8 cellular contexts compared by ENCODE assay signal in the genomic region with DNA sequence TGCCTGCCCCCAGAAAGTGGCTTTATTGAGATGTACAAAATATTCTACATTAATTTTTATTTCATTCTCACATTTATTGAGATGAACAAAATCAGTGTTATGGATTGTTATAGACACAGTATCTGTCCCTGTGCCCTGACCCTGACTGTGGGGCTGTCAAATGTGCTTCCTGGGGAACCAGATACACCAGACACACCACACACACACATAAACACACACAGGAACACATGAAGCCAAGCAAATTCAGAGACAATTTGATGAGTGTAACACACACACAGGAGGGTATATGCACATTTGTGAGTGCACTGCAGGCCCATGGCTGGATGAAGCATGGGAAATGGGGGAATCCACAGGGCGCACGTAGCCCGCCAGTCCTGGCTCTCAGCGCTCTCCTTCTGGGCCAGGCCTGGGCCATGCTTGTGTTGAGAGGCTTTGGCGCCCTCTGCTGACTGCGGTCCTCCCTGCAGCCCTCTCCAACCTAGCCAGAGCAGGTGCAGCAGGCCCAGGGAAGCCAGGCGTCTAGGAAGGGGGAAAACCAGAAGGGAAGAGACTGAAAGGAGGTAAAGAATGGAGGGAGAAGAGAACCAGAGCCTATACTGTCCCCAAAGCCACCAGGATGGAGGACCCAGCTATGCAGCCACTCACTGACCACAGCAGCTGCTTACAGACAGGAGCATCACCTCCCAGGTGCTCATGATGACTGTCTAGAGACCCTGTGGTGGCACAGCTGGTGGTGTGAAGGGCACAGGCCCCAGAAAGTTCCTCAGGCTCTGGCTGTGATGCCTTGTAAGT. TPM values are rescaled to one million over a fixed set of nuclear protein-coding genes. Genes with fewer than 3 reads are reported as not detected.
DNase-seq lines count a peak whose midpoint lies in the region; ATAC-seq lines count a peak whose summit lies in the region.

No MANE protein-coding gene starts in this region.

- intact Hi-C loops in activated CD4-positive, alpha-beta memory T cell treated with anti-CD3 and anti-CD28 coated beads for 36 hours (cut with micrococcal nuclease), result loop anchor here (1.0 kb wide), 1 partner anchor 34 kb away; no protein-coding TSS in a partner anchor

- CTCF ChIA-PET in activated CD4-positive, alpha-beta memory T cell treated with anti-CD3 and anti-CD28 coated beads for 36 hours (lab: Charles Lee), result interaction anchor here (0.7 to 9.1 kb wide), 15 partner anchors 9 to 1116 kb away, joined by 3 to 107 read pairs (median 7); partner anchors contain the start of genes LOXL1 and TBC1D21

- DNase-seq in EL (peak; percentile 57), NCI-H69 (lab: John Stamatoyannopoulos, UW) (peak; percentile 62), ecto neural progenitor cell (ENCODE audit: low spot score) (peak; percentile 88), memory B cell (ENCODE audit: low spot score in 2 of 2) (peak; percentile 67 to 76), mesenteric fat pad (ENCODE audit: low spot score) (no peak)
- DNase-seq in activated CD4-positive, alpha-beta memory T cell treated with anti-CD3 and anti-CD28 coated beads for 36 hours, result peak; percentile 86
- DNase-seq in stimulated activated CD8-positive, alpha-beta memory T cell treated with anti-CD3 and anti-CD28 coated beads, Interleukin-15, amount 100 ng/mL, for 4 hours (ENCODE audit: low read depth in 2 of 2), result peak; percentile 21 to 36

- H3K4me1 Mint-ChIP-seq in activated CD4-positive, alpha-beta memory T cell treated with anti-CD3 and anti-CD28 coated beads for 36 hours (ENCODE audit: low read depth), result no peaks in the 10 kb centered on the region
- H3K4me1 Mint-ChIP-seq in memory B cell, result no peaks in the 10 kb centered on the region

- POLR2A ChIA-PET in activated CD4-positive, alpha-beta memory T cell treated with anti-CD3 and anti-CD28 coated beads for 36 hours (lab: Charles Lee), result no interaction called here

- no peak overlapping the region for H3K27ac Mint-ChIP-seq in activated CD4-positive, alpha-beta memory T cell treated with anti-CD3 and anti-CD28 coated beads for 36 hours
- no peak overlapping the region for H3K27ac Mint-ChIP-seq in memory B cell

- no peaks in the 10 kb centered on the region for H3K27me3 Mint-ChIP-seq in activated CD4-positive, alpha-beta memory T cell treated with anti-CD3 and anti-CD28 coated beads for 36 hours
- H3K27me3 Mint-ChIP-seq in memory B cell, result peaks cover 11% of the 10 kb centered on the region

- H3K4me3 Mint-ChIP-seq in activated CD4-positive, alpha-beta memory T cell treated with anti-CD3 and anti-CD28 coated beads for 36 hours, result no peak overlapping the region
- no peak overlapping the region for H3K4me3 Mint-ChIP-seq in memory B cell

- ATAC-seq in HG02678 (IDR thresholded peaks at IDR 0.05; ENCODE audit: unreplicated experiment) (peak; percentile 69), memory B cell (ENCODE audit: low read depth) (peak; percentile 99)

- H3K36me3 Mint-ChIP-seq in activated CD4-positive, alpha-beta memory T cell treated with anti-CD3 and anti-CD28 coated beads for 36 hours, result no peaks in the 10 kb centered on the region
- H3K36me3 Mint-ChIP-seq in memory B cell, result peaks cover 3% of the 10 kb centered on the region

- H3K9me3 Mint-ChIP-seq in activated CD4-positive, alpha-beta memory T cell treated with anti-CD3 and anti-CD28 coated beads for 36 hours, result no peaks in the 10 kb centered on the region
- H3K9me3 Mint-ChIP-seq in memory B cell, result no peaks in the 10 kb centered on the region

RNA-seq across cellular contexts. Expression of gene LOXL1, which starts 18.0 kb away (rescaled TPM):
- 1 to 10 TPM; 2.5 to 3.3 TPM for total RNA-seq in activated CD4-positive, alpha-beta memory T cell treated with anti-CD3 and anti-CD28 coated beads for 36 hours
- total RNA-seq in mesenteric fat pad, result 14.0 TPM

RNA-seq across cellular contexts. Expression of gene TBC1D21, which starts 34.9 kb away (rescaled TPM):
- total RNA-seq in activated CD4-positive, alpha-beta memory T cell treated with anti-CD3 and anti-CD28 coated beads for 36 hours, result not detected
- total RNA-seq in mesenteric fat pad, result not detected
